Comparison of ENCODE assay signal across 23 cellular contexts in genomic region chr16:2710711-2711231, GRCh38. TPM values are rescaled to one million over a fixed set of nuclear protein-coding genes. Genes with fewer than 3 reads are reported as not detected.
DNase-seq lines count a peak whose midpoint lies in the region; ATAC-seq, FAIRE-seq and TF ChIP-seq lines count a peak whose summit lies in the region.
"Had no signal": no experiment of that assay in that cellular context is flagged by ENCODE, and none has a peak within 500 bp of the region (broad histone marks: within the 10 kb centered on the region; RNA-seq: fewer than 3 reads in every experiment).

No MANE protein-coding gene starts in this region.

- H3K4me1 ChIP-seq in CD8-positive, alpha-beta T cell (ENCODE audit: insufficient read depth, low read length) = peaks cover 2% of the 10 kb centered on the region
- peaks cover 4% of the 10 kb centered on the region for H3K4me1 ChIP-seq in mucosa of descending colon (ENCODE audit: low read depth)
- H3K4me1 ChIP-seq: SJCRH30, upper lobe of right lung had no signal

- DNase-seq in CD8-positive, alpha-beta T cell = no peak
- DNase-seq in HTR-8/SVneo (ENCODE audit: insufficient read length, low spot score) = no peak
- peak in 2 of 3 donors; percentile 13 to 45 for DNase-seq in mucosa of descending colon
- no peak for DNase-seq in NCI-H128 (lab: John Stamatoyannopoulos, UW; ENCODE audit: unreplicated experiment)
- DNase-seq in effector memory CD8-positive, alpha-beta T cell = no peak
- no peak for DNase-seq in NOMO-1 treated with dmso at 0.1 percent for 144 hours (lab: John Stamatoyannopoulos, UW; ENCODE audit: unreplicated experiment)
- DNase-seq in NCI-H82 (lab: John Stamatoyannopoulos, UW) = no peak
- DNase-seq: activated B cell treated with CpG ODN at 0.5 μM for 24 hours; activated CD8-positive, alpha-beta memory T cell treated with anti-CD3 and anti-CD28 coated beads for 24 hours; activated naive CD8-positive, alpha-beta T cell treated with anti-CD3 and anti-CD28 coated beads for 36 hours; activated T-cell treated with anti-CD3 and anti-CD28 coated beads, Interleukin-2, amount 50 U/mL, for 72 hours; brain microvascular endothelial cell; erythroblast; MV-4-11; NCI-H2029 treated with DMSO at 0.1 percent for 48 hours; NCI-H510A; SJCRH30; stimulated activated naive CD4-positive, alpha-beta T cell treated with Interleukin-2 at 50 U/mL for 16 hours; upper lobe of right lung had no signal

- CTCF ChIA-PET in CD8-positive, alpha-beta T cell (lab: Charles Lee) = no interaction called here

- no peak overlapping the region for H3K27ac ChIP-seq in CD8-positive, alpha-beta T cell (ENCODE audit: low read depth, low read length)
- H3K27ac ChIP-seq: brain microvascular endothelial cell, gastroesophageal sphincter, SJCRH30, upper lobe of right lung had no signal

- POLR2A ChIA-PET in CD8-positive, alpha-beta T cell (lab: Charles Lee) = no interaction called here

- ATAC-seq in CD8-positive, alpha-beta T cell = no peak
- ATAC-seq in mucosa of descending colon = peak; percentile 14
- no peak for ATAC-seq in effector memory CD8-positive, alpha-beta T cell (replicated peaks)
- ATAC-seq: activated T-cell treated with anti-CD3 and anti-CD28 coated beads, Interleukin-2, amount 50 U/mL, for 72 hours; gastroesophageal sphincter; upper lobe of right lung had no signal

- intact Hi-C loops in CD8-positive, alpha-beta T cell (cut with DNase I, micrococcal nuclease) = loop anchor here in 1 of 2 experiments (10.0 kb wide), 1 partner anchor 154 kb away; no protein-coding TSS in a partner anchor
- intact Hi-C loops in mucosa of descending colon (cut with DNase I, micrococcal nuclease) = no loop called here

- FAIRE-seq in HTR-8/SVneo (lab: Jason Lieb, UNC) = peak; percentile 87

- peak overlapping the region; percentile 62 for H3K27ac Mint-ChIP-seq in CD8-positive, alpha-beta T cell
- peak overlapping the region in 4 of 5 experiments; percentile 62 to 96 (median 79) for H3K27ac Mint-ChIP-seq in brain
- no peak overlapping the region for H3K27ac Mint-ChIP-seq in effector memory CD8-positive, alpha-beta T cell
- H3K27ac Mint-ChIP-seq: activated B cell treated with CpG ODN at 0.5 μM for 24 hours; activated naive CD8-positive, alpha-beta T cell treated with anti-CD3 and anti-CD28 coated beads for 36 hours; activated T-cell treated with anti-CD3 and anti-CD28 coated beads, Interleukin-2, amount 50 U/mL, for 72 hours; dendritic cell treated with granulocyte-macrophage colony-stimulating factor and Interleukin-4, amounts not matched to agents 40 ng/mL and 50 ng/mL, for 4 days; T-helper 2 cell treated with Interferon-gamma antibody and Interleukin-4, amounts not matched to agents 5 μg/mL and 100 μg/mL, for 36 hours had no signal

- no peaks in the 10 kb centered on the region for H3K9me3 Mint-ChIP-seq in CD8-positive, alpha-beta T cell
- H3K9me3 Mint-ChIP-seq in brain = no peaks in the 10 kb centered on the region
- H3K9me3 Mint-ChIP-seq in effector memory CD8-positive, alpha-beta T cell = no peaks in the 10 kb centered on the region
- H3K9me3 Mint-ChIP-seq: activated B cell treated with CpG ODN at 0.5 μM for 24 hours; activated naive CD8-positive, alpha-beta T cell treated with anti-CD3 and anti-CD28 coated beads for 36 hours; activated T-cell treated with anti-CD3 and anti-CD28 coated beads, Interleukin-2, amount 50 U/mL, for 72 hours; dendritic cell treated with granulocyte-macrophage colony-stimulating factor and Interleukin-4, amounts not matched to agents 40 ng/mL and 50 ng/mL, for 4 days; T-helper 2 cell treated with Interferon-gamma antibody and Interleukin-4, amounts not matched to agents 5 μg/mL and 100 μg/mL, for 36 hours had no signal

- no peak overlapping the region for H3K4me3 Mint-ChIP-seq in CD8-positive, alpha-beta T cell
- H3K4me3 Mint-ChIP-seq in brain = peak overlapping the region in 2 of 5 experiments; percentile 43 to 56
- no peak overlapping the region for H3K4me3 Mint-ChIP-seq in effector memory CD8-positive, alpha-beta T cell
- H3K4me3 Mint-ChIP-seq: activated B cell treated with CpG ODN at 0.5 μM for 24 hours; activated naive CD8-positive, alpha-beta T cell treated with anti-CD3 and anti-CD28 coated beads for 36 hours; activated T-cell treated with anti-CD3 and anti-CD28 coated beads, Interleukin-2, amount 50 U/mL, for 72 hours; dendritic cell treated with granulocyte-macrophage colony-stimulating factor and Interleukin-4, amounts not matched to agents 40 ng/mL and 50 ng/mL, for 4 days; T-helper 2 cell treated with Interferon-gamma antibody and Interleukin-4, amounts not matched to agents 5 μg/mL and 100 μg/mL, for 36 hours had no signal

- H3K4me3 ChIP-seq in CD8-positive, alpha-beta T cell (ENCODE audit: low read depth, low read length) = no peak overlapping the region
- H3K4me3 ChIP-seq in mucosa of descending colon = no peak overlapping the region
- H3K4me3 ChIP-seq: gastroesophageal sphincter, SJCRH30, upper lobe of right lung had no signal

- no peaks in the 10 kb centered on the region for H3K27me3 ChIP-seq in CD8-positive, alpha-beta T cell (ENCODE audit: insufficient read depth, low read length)
- H3K27me3 ChIP-seq: brain microvascular endothelial cell, SJCRH30, upper lobe of right lung had no signal

- no peak for TF ChIP-seq CTCF in CD8-positive, alpha-beta T cell (IDR thresholded peaks at IDR 0.05)
- TF ChIP-seq CTCF in brain (conservative IDR thresholded peaks at IDR 0.05) = no peak
- TF ChIP-seq CTCF in mucosa of descending colon (IDR thresholded peaks at IDR 0.05) = no peak

- peaks cover 9% of the 10 kb centered on the region for H3K36me3 ChIP-seq in CD8-positive, alpha-beta T cell (ENCODE audit: insufficient read depth, low read length)
- H3K36me3 ChIP-seq in mucosa of descending colon (ENCODE audit: low read depth) = no peaks in the 10 kb centered on the region

- no peaks in the 10 kb centered on the region for H3K27me3 Mint-ChIP-seq in CD8-positive, alpha-beta T cell (ENCODE audit: low read depth)
- peaks cover 6% of the 10 kb centered on the region for H3K27me3 Mint-ChIP-seq in brain
- no peaks in the 10 kb centered on the region for H3K27me3 Mint-ChIP-seq in effector memory CD8-positive, alpha-beta T cell

- H3K36me3 Mint-ChIP-seq in CD8-positive, alpha-beta T cell = peaks cover 20% of the 10 kb centered on the region
- peaks cover 9% of the 10 kb centered on the region for H3K36me3 Mint-ChIP-seq in brain
- peaks cover 27% of the 10 kb centered on the region for H3K36me3 Mint-ChIP-seq in effector memory CD8-positive, alpha-beta T cell (ENCODE audit: insufficient read depth)

- H3K4me1 Mint-ChIP-seq in CD8-positive, alpha-beta T cell (ENCODE audit: low read depth) = peaks cover 3% of the 10 kb centered on the region
- H3K4me1 Mint-ChIP-seq in brain = no peaks in the 10 kb centered on the region
- peaks cover 5% of the 10 kb centered on the region in 2 donors for H3K4me1 Mint-ChIP-seq in effector memory CD8-positive, alpha-beta T cell (ENCODE audit: low read depth in 2 of 2)

- no peaks in the 10 kb centered on the region for H3K9me3 ChIP-seq in CD8-positive, alpha-beta T cell (ENCODE audit: low read length)
- no peaks in the 10 kb centered on the region for H3K9me3 ChIP-seq in mucosa of descending colon
- H3K9me3 ChIP-seq: gastroesophageal sphincter, SJCRH30, upper lobe of right lung had no signal

RNA-seq across cellular contexts. Expression of gene PRSS27, which starts 9.3 kb away (rescaled TPM):
- under 1 TPM; 0.53 to 0.65 TPM for total RNA-seq in CD8-positive, alpha-beta T cell
- polyA plus RNA-seq in brain (ENCODE audit: insufficient read depth, low read depth, low replicate concordance) = 5.2 TPM
- total RNA-seq in mucosa of descending colon = 1 to 10 TPM; 1.1 to 2.2 (median 1.4) TPM

RNA-seq across cellular contexts. Expression of gene KCTD5, which starts 28.4 kb away (rescaled TPM):
- total RNA-seq in CD8-positive, alpha-beta T cell = 10 to 100 TPM; 34.2 to 36.0 TPM
- 34.9 TPM for polyA plus RNA-seq in brain (ENCODE audit: insufficient read depth, low read depth, low replicate concordance)
- 10 to 100 TPM; 28.2 to 80.7 (median 48.5) TPM for total RNA-seq in mucosa of descending colon

RNA-seq across cellular contexts. Expression of gene SRRM2, which starts 41.7 kb away (rescaled TPM):
- 1,000 to 10,000 TPM; 1,249 to 1,283 TPM for total RNA-seq in CD8-positive, alpha-beta T cell
- 447 TPM for polyA plus RNA-seq in brain (ENCODE audit: insufficient read depth, low read depth, low replicate concordance)
- 100 to 1,000 TPM; 538 to 819 (median 692) TPM for total RNA-seq in mucosa of descending colon

Comparison
In these comparisons a context has a peak if more than half of its experiments do, and no peak if none do; other contexts are left out.
1. DNase-seq: peak in mucosa of descending colon (2 of 3); none in CD8-positive, alpha-beta T cell (0 of 7), HTR-8/SVneo (single experiment), NCI-H128 (single experiment), effector memory CD8-positive, alpha-beta T cell (0 of 3), NOMO-1 treated with dmso at 0.1 percent for 144 hours (single experiment) and NCI-H82 (single experiment).
2. H3K27ac Mint-ChIP-seq: peak in CD8-positive, alpha-beta T cell (single experiment) and brain (4 of 5); none in effector memory CD8-positive, alpha-beta T cell (0 of 2).